ENCODE assay signal across 8 cellular contexts in genomic region chr11:73141031-73141308, GRCh38. TPM values are rescaled to one million over a fixed set of nuclear protein-coding genes. Genes with fewer than 3 reads are reported as not detected.
DNase-seq lines count a peak whose midpoint lies in the region; ATAC-seq and TF ChIP-seq lines count a peak whose summit lies in the region.

No MANE protein-coding gene starts in this region.

- H3K4me2 ChIP-seq in fibroblast of lung (ENCODE audit: extremely low read depth, insufficient read depth, low read length), result peak overlapping the region; percentile 95

- no peaks in the 10 kb centered on the region for H4K20me1 ChIP-seq in fibroblast of lung (ENCODE audit: control insufficient read depth, extremely low read depth, insufficient read depth, low read length)

- H3K4me1 Mint-ChIP-seq in activated CD4-positive, alpha-beta memory T cell treated with anti-CD3 and anti-CD28 coated beads, Interleukin-2, amount 10 ng/mL, durations not matched to agents 7 days and 5 days, result peaks cover 43% of the 10 kb centered on the region

- TF ChIP-seq EP300 in ovary (IDR thresholded peaks at IDR 0.05), result no peak

- POLR2A ChIA-PET in activated CD4-positive, alpha-beta memory T cell treated with anti-CD3 and anti-CD28 coated beads, Interleukin-2, amount 10 ng/mL, durations not matched to agents 7 days and 5 days (lab: Charles Lee), result interaction anchor here (0.7 to 3.7 kb wide), 3 partner anchors 12 to 48 kb away, joined by 3 to 76 read pairs (median 15); no protein-coding TSS in a partner anchor

- WGBS in ovary, 3 donors, result 0 to 2% (median 1%) methylated on average over 17 of the region's 17 CpGs

- H3K36me3 ChIP-seq in HAP-1 (replicated peaks), result no peaks in the 10 kb centered on the region; the same call in 1 of the 2 replicates
- H3K36me3 ChIP-seq in fibroblast of lung (ENCODE audit: control insufficient read depth, insufficient read depth, low read length), result no peaks in the 10 kb centered on the region
- H3K36me3 ChIP-seq in ovary, result no peaks in the 10 kb centered on the region

- H3K9me3 ChIP-seq in HAP-1, result no peaks in the 10 kb centered on the region
- no peaks in the 10 kb centered on the region for H3K9me3 ChIP-seq in fibroblast of lung (ENCODE audit: control insufficient read depth, insufficient read depth, low read depth, low read length)
- no peaks in the 10 kb centered on the region for H3K9me3 ChIP-seq in ovary

- H2AFZ ChIP-seq in fibroblast of lung (ENCODE audit: low read length), result peak overlapping the region; percentile 75

- peak overlapping the region; percentile 86 for H3K27ac Mint-ChIP-seq in activated CD4-positive, alpha-beta memory T cell treated with anti-CD3 and anti-CD28 coated beads, Interleukin-2, amount 10 ng/mL, durations not matched to agents 7 days and 5 days

- H3K4me3 ChIP-seq in HAP-1, result peak overlapping the region; percentile 86
- H3K4me3 ChIP-seq in fibroblast of lung (replicated peaks in 1 of 4; ENCODE audit: control extremely low read depth in 1 of 4, insufficient read depth in 1 of 4, low read depth in 3 of 4, low read length in 4 of 4), result peak overlapping the region; percentile 60 to 92 (median 83)
- peak overlapping the region; percentile 94 for H3K4me3 ChIP-seq in ovary

- TF ChIP-seq POLR2A in ovary (IDR thresholded peaks at IDR 0.05), result no peak

- H3K9me3 Mint-ChIP-seq in activated CD4-positive, alpha-beta memory T cell treated with anti-CD3 and anti-CD28 coated beads, Interleukin-2, amount 10 ng/mL, durations not matched to agents 7 days and 5 days, result no peaks in the 10 kb centered on the region

- in situ Hi-C loops in HAP-1 (cut with MboI; ENCODE audit: low sequenced_read_pairs), result no loop called here

- CTCF ChIA-PET in activated CD4-positive, alpha-beta memory T cell treated with anti-CD3 and anti-CD28 coated beads, Interleukin-2, amount 10 ng/mL, durations not matched to agents 7 days and 5 days (lab: Charles Lee), result interaction anchor here (0.9 kb wide), 1 partner anchor 309 kb away, joined by 3 read pairs; no protein-coding TSS in a partner anchor

- TF ChIP-seq CTCF in fibroblast of lung (conservative IDR thresholded peaks at IDR 0.05 in 1 of 2, IDR thresholded peaks at IDR 0.05 in 1 of 2; ENCODE audit: low read depth in 1 of 2, low read length in 2 of 2) (no peak), ovary (IDR thresholded peaks at IDR 0.05) (no peak)

- H3K36me3 Mint-ChIP-seq in activated CD4-positive, alpha-beta memory T cell treated with anti-CD3 and anti-CD28 coated beads, Interleukin-2, amount 10 ng/mL, durations not matched to agents 7 days and 5 days (ENCODE audit: low read depth), result peaks cover 41% of the 10 kb centered on the region

- DNase-seq in 8988T (peak; percentile 49), HAP-1 (ENCODE audit: low spot score in 2 of 2) (no peak), fibroblast of lung (ENCODE audit: low read depth in 2 of 2) (peak in 1 of 2 donors; percentile 15), ovary (peak in 1 of 5 donors; percentile 21), HPDE6-E6E7 (ENCODE audit: extremely low spot score) (no peak)
- peak; percentile 43 for DNase-seq in activated CD4-positive, alpha-beta memory T cell treated with anti-CD3 and anti-CD28 coated beads, Interleukin-2, amount 10 ng/mL, durations not matched to agents 7 days and 5 days

- H3K27ac ChIP-seq in fibroblast of lung (ENCODE audit: insufficient read depth, low read length) (peak overlapping the region; percentile 67), ovary (peak overlapping the region; percentile 13 to 98)

- peak overlapping the region; percentile 83 for H3K9ac ChIP-seq in fibroblast of lung (ENCODE audit: insufficient read depth, low read length)

- ATAC-seq in HG03378 (IDR thresholded peaks at IDR 0.05; ENCODE audit: unreplicated experiment), result no peak
- no peak for ATAC-seq in GM19452 (IDR thresholded peaks at IDR 0.05; ENCODE audit: unreplicated experiment)

- no peaks in the 10 kb centered on the region for H3K27me3 Mint-ChIP-seq in activated CD4-positive, alpha-beta memory T cell treated with anti-CD3 and anti-CD28 coated beads, Interleukin-2, amount 10 ng/mL, durations not matched to agents 7 days and 5 days

- H3K27me3 ChIP-seq in HAP-1 (ENCODE audit: low read depth) (no peaks in the 10 kb centered on the region), fibroblast of lung (ENCODE audit: control insufficient read depth, insufficient read depth, low read length) (no peaks in the 10 kb centered on the region), ovary (no peaks in the 10 kb centered on the region)

- H3K4me1 ChIP-seq in HAP-1, result peaks cover 13% of the 10 kb centered on the region
- H3K4me1 ChIP-seq in fibroblast of lung (ENCODE audit: control insufficient read depth, extremely low read depth, insufficient read depth, low read length), result peaks cover 3% of the 10 kb centered on the region
- no peaks in the 10 kb centered on the region for H3K4me1 ChIP-seq in ovary (ENCODE audit: insufficient read depth)

- peaks cover 42% of the 10 kb centered on the region for H3K79me2 ChIP-seq in fibroblast of lung (ENCODE audit: control insufficient read depth, insufficient read depth, low read length)

- intact Hi-C loops in ovary (cut with DNase I), result loop anchor here in 2 of 4 donors (5.0 to 10.0 kb wide), 2 partner anchors 306 to 309 kb away; no protein-coding TSS in a partner anchor

- peak overlapping the region; percentile 97 for H3K4me3 Mint-ChIP-seq in activated CD4-positive, alpha-beta memory T cell treated with anti-CD3 and anti-CD28 coated beads, Interleukin-2, amount 10 ng/mL, durations not matched to agents 7 days and 5 days

RNA-seq across cellular contexts. Expression of gene FCHSD2, which starts 1.1 kb away (rescaled TPM):
- 10 to 100 TPM; 40.8 to 41.7 TPM for total RNA-seq in activated CD4-positive, alpha-beta memory T cell treated with anti-CD3 and anti-CD28 coated beads, Interleukin-2, amount 10 ng/mL, durations not matched to agents 7 days and 5 days
- total RNA-seq in fibroblast of lung, result 11.8 and 19.5 TPM in 2 replicates
- 25.6 and 40.6 TPM in 2 replicates for polyA plus RNA-seq in fibroblast of lung
- polyA plus RNA-seq in fibroblast of lung (2012), result 13.4 and 22.1 TPM in 2 replicates
- 9.3 and 14.0 TPM in 2 replicates for polyA minus RNA-seq in fibroblast of lung (ENCODE audit: low replicate concordance)
- 10 to 100 TPM; 18.6 to 68.5 (median 53.8) TPM for total RNA-seq in ovary
- polyA plus RNA-seq in ovary, result 10 to 100 TPM; 28.8 to 67.3 TPM

Comparison
In these comparisons a context has a peak if more than half of its experiments do, and no peak if none do; other contexts are left out.
1. DNase-seq: peak in 8988T (single experiment) and activated CD4-positive, alpha-beta memory T cell treated with anti-CD3 and anti-CD28 coated beads, Interleukin-2, amount 10 ng/mL, durations not matched to agents 7 days and 5 days (single experiment); none in HAP-1 (0 of 2) and HPDE6-E6E7 (single experiment).
2. Peak in every context shown above with its lines, with median percentiles within 50 percentile points of each other: H3K4me3 ChIP-seq.